14 cellular contexts compared by ENCODE assay signal in the genomic region with DNA sequence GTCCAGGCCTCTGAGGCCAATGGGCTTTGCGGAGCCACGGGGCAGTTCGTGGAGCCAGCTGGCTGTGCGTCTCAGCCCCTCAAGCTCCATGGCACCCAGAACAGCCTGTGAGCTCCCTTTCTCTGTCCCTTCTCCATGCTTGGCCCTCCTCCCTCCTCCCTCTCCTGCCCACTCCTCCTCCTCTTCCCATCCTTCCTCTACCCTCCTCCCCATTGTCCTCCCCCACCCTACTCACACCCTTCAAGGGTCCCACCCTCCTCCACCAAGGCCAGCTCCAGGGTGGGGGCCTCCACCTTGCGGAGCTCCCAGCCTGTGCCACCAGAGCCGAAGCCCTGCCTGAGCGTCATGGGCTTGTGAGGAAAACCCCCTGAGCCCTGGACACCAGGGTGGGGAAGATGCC.
A peak's percentile ranks its signal among the peaks of the same experiment; 100 is the strongest.
DNase-seq lines count a peak whose midpoint lies in the region; ATAC-seq and TF ChIP-seq lines count a peak whose summit lies in the region.
"Had no signal": no experiment of that assay in that cellular context is flagged by ENCODE, and none has a peak within 500 bp of the region (broad histone marks: within the 10 kb centered on the region; RNA-seq: fewer than 3 reads in every experiment).

No MANE protein-coding gene starts in this region.

- TF ChIP-seq CTCF in left ventricle myocardium inferior (IDR thresholded peaks at IDR 0.05; ENCODE audit: borderline replicate concordance) = no peak
- no peak for TF ChIP-seq CTCF in WTC11 (IDR thresholded peaks at IDR 0.05)
- no peak for TF ChIP-seq CTCF in fibroblast of lung (conservative IDR thresholded peaks at IDR 0.05 in 1 of 2, IDR thresholded peaks at IDR 0.05 in 1 of 2; ENCODE audit: low read depth in 1 of 2, low read length in 2 of 2)
- no peak for TF ChIP-seq CTCF in upper lobe of right lung (IDR thresholded peaks at IDR 0.05)
- no peak for TF ChIP-seq CTCF in mammary epithelial cell (conservative IDR thresholded peaks at IDR 0.05 in 1 of 2, IDR thresholded peaks at IDR 0.05 in 1 of 2; ENCODE audit: extremely low read depth in 1 of 2, insufficient read depth in 1 of 2, low read depth in 1 of 2, low read length in 2 of 2)

- CTCF ChIA-PET in WTC11 (lab: Charles Lee) (interaction anchor here (1.6 to 3.6 kb wide), 2 partner anchors 22 to 33 kb away, joined by 4 to 11 read pairs; no protein-coding TSS in a partner anchor), mammary epithelial cell (lab: Charles Lee; ENCODE audit: low non-redundant PET) (interaction anchor here (1.0 kb wide), 1 partner anchor 93 kb away, joined by 8 read pairs; no protein-coding TSS in a partner anchor)

- no TSS peak for BruUV-seq in mammary epithelial cell (replicated peaks; lab: Mats Ljungman, UMichigan)

- dilution Hi-C loops in mammary epithelial cell (cut with HindIII; ENCODE audit: low sequenced_read_pairs) = no loop called here

- no peaks in the 10 kb centered on the region for H3K9me3 Mint-ChIP-seq in WTC11
- H3K9me3 Mint-ChIP-seq: CD4-positive, alpha-beta T cell had no signal

- H3K4me3 Mint-ChIP-seq in WTC11 = no peak overlapping the region
- H3K4me3 Mint-ChIP-seq: CD4-positive, alpha-beta T cell had no signal

- peaks cover 3% of the 10 kb centered on the region; the same call in 1 of the 2 replicates for H3K27me3 Mint-ChIP-seq in WTC11 (ENCODE audit: low read depth)

- ATAC-seq in right cardiac atrium (no peak), WTC11 (no peak), upper lobe of right lung (peak; percentile 4)
- ATAC-seq: HCT116 had no signal

- H3K9me3 ChIP-seq in left ventricle myocardium inferior (replicated peaks) = no peaks in the 10 kb centered on the region
- no peaks in the 10 kb centered on the region for H3K9me3 ChIP-seq in right cardiac atrium (ENCODE audit: control insufficient read depth, low read length)
- H3K9me3 ChIP-seq in fibroblast of lung (ENCODE audit: control insufficient read depth, insufficient read depth, low read depth, low read length) = no peaks in the 10 kb centered on the region
- H3K9me3 ChIP-seq in upper lobe of right lung = no peaks in the 10 kb centered on the region
- no peaks in the 10 kb centered on the region for H3K9me3 ChIP-seq in mammary epithelial cell (replicated peaks; ENCODE audit: insufficient read depth, low read length)
- H3K9me3 ChIP-seq: BLaER1 treated with 17β-estradiol and CSF1 and Interleukin-3, amounts not matched to agents 10 nM and 100 nM had no signal

- H3K36me3 Mint-ChIP-seq in WTC11 = no peaks in the 10 kb centered on the region

- no peaks in the 10 kb centered on the region for H3K4me1 Mint-ChIP-seq in WTC11

- no peaks in the 10 kb centered on the region for H3K79me2 ChIP-seq in fibroblast of lung (ENCODE audit: control insufficient read depth, insufficient read depth, low read length)
- H3K79me2 ChIP-seq in mammary epithelial cell (ENCODE audit: insufficient read depth, low read length) = no peaks in the 10 kb centered on the region

- POLR2A ChIA-PET in WTC11 (lab: Charles Lee) = no interaction called here

- H3K4me2 ChIP-seq in fibroblast of lung (ENCODE audit: extremely low read depth, insufficient read depth, low read length) = no peak overlapping the region
- no peak overlapping the region for H3K4me2 ChIP-seq in mammary epithelial cell (ENCODE audit: insufficient read depth, low read depth, low read length)
- H3K4me2 ChIP-seq: BLaER1 treated with 17β-estradiol and CSF1 and Interleukin-3, amounts not matched to agents 10 nM and 100 nM had no signal

- WGBS in right cardiac atrium = 95% methylated on average over 7 of the region's 7 CpGs
- WGBS in mammary epithelial cell (ENCODE audit: low coverage, missing lambda C conversion rate) = 100% methylated on average over 3 of the region's 7 CpGs

- H3K4me1 ChIP-seq in left ventricle myocardium inferior = peaks cover 13% of the 10 kb centered on the region
- H3K4me1 ChIP-seq in right cardiac atrium (ENCODE audit: control insufficient read depth, insufficient read depth, low read length) = no peaks in the 10 kb centered on the region
- H3K4me1 ChIP-seq in fibroblast of lung (ENCODE audit: control insufficient read depth, extremely low read depth, insufficient read depth, low read length) = no peaks in the 10 kb centered on the region
- H3K4me1 ChIP-seq in upper lobe of right lung = no peaks in the 10 kb centered on the region
- H3K4me1 ChIP-seq in mammary epithelial cell (ENCODE audit: insufficient read depth, low read length) = peaks cover 13% of the 10 kb centered on the region
- H3K4me1 ChIP-seq: BLaER1 treated with 17β-estradiol and CSF1 and Interleukin-3, amounts not matched to agents 10 nM and 100 nM had no signal

- no peak overlapping the region for H2AFZ ChIP-seq in fibroblast of lung (ENCODE audit: low read length)
- no peak overlapping the region for H2AFZ ChIP-seq in mammary epithelial cell (ENCODE audit: low read depth, low read length)
- H2AFZ ChIP-seq: GM23248 had no signal

- DNase-seq in left ventricle myocardium inferior = no peak
- DNase-seq in right cardiac atrium = no peak
- DNase-seq in WTC11 (ENCODE audit: low spot score) = no peak
- no peak for DNase-seq in fibroblast of lung (ENCODE audit: low read depth in 2 of 2)
- DNase-seq in upper lobe of right lung = no peak
- no peak for DNase-seq in superior temporal gyrus (ENCODE audit: extremely low spot score)
- DNase-seq in mammary epithelial cell = no peak
- DNase-seq: ACHN; CD4-positive, alpha-beta T cell; DMS79 treated with DMSO at 0.1 percent for 48 hours; EL; GM23248 had no signal

- H3K27ac ChIP-seq in left ventricle myocardium inferior (replicated peaks) (peak overlapping the region; percentile 33), right cardiac atrium (ENCODE audit: low read length) (no peak overlapping the region), fibroblast of lung (ENCODE audit: insufficient read depth, low read length) (no peak overlapping the region), upper lobe of right lung (no peak overlapping the region), mammary epithelial cell (ENCODE audit: insufficient read depth, low read depth, low read length) (no peak overlapping the region)
- H3K27ac ChIP-seq: BLaER1 treated with 17β-estradiol and CSF1 and Interleukin-3, amounts not matched to agents 10 nM and 100 nM; GM23248 had no signal

- H4K20me1 ChIP-seq in fibroblast of lung (ENCODE audit: control insufficient read depth, extremely low read depth, insufficient read depth, low read length) (no peaks in the 10 kb centered on the region), mammary epithelial cell (ENCODE audit: insufficient read depth, low read length) (no peaks in the 10 kb centered on the region)

- H3K27ac Mint-ChIP-seq in WTC11 = no peak overlapping the region
- H3K27ac Mint-ChIP-seq: CD4-positive, alpha-beta T cell had no signal

- H3K9ac ChIP-seq in fibroblast of lung (ENCODE audit: insufficient read depth, low read length) (peak overlapping the region; percentile 16), mammary epithelial cell (ENCODE audit: insufficient read depth, low read length) (no peak overlapping the region)
- H3K9ac ChIP-seq: BLaER1 treated with 17β-estradiol and CSF1 and Interleukin-3, amounts not matched to agents 10 nM and 100 nM; GM23248 had no signal

- H3K4me3 ChIP-seq in left ventricle myocardium inferior (no peak overlapping the region), right cardiac atrium (ENCODE audit: low read length) (no peak overlapping the region), fibroblast of lung (replicated peaks in 1 of 4; ENCODE audit: control extremely low read depth in 1 of 4, insufficient read depth in 1 of 4, low read depth in 3 of 4, low read length in 4 of 4) (no peak overlapping the region), upper lobe of right lung (no peak overlapping the region), mammary epithelial cell (replicated peaks in 1 of 3; ENCODE audit: insufficient read depth in 1 of 3, low read depth in 2 of 3, low read length in 3 of 3) (no peak overlapping the region)
- H3K4me3 ChIP-seq: BLaER1 treated with 17β-estradiol and CSF1 and Interleukin-3, amounts not matched to agents 10 nM and 100 nM; GM23248 had no signal

- H3K27me3 ChIP-seq in left ventricle myocardium inferior (ENCODE audit: low read depth) (peaks cover 32% of the 10 kb centered on the region), right cardiac atrium (ENCODE audit: control insufficient read depth, insufficient read depth) (no peaks in the 10 kb centered on the region), fibroblast of lung (ENCODE audit: control insufficient read depth, insufficient read depth, low read length) (no peaks in the 10 kb centered on the region), upper lobe of right lung (no peaks in the 10 kb centered on the region), mammary epithelial cell (ENCODE audit: insufficient read depth, low read length) (no peaks in the 10 kb centered on the region)
- H3K27me3 ChIP-seq: BLaER1 treated with 17β-estradiol and CSF1 and Interleukin-3, amounts not matched to agents 10 nM and 100 nM had no signal

- in situ Hi-C loops in mammary epithelial cell (cut with MboI; ENCODE audit: low sequenced_read_pairs in 2 of 2) = no loop called here

- H3K36me3 ChIP-seq in left ventricle myocardium inferior = no peaks in the 10 kb centered on the region
- no peaks in the 10 kb centered on the region for H3K36me3 ChIP-seq in fibroblast of lung (ENCODE audit: control insufficient read depth, insufficient read depth, low read length)
- H3K36me3 ChIP-seq in upper lobe of right lung = no peaks in the 10 kb centered on the region
- H3K36me3 ChIP-seq in mammary epithelial cell (ENCODE audit: insufficient read depth, low read length) = no peaks in the 10 kb centered on the region
- H3K36me3 ChIP-seq: BLaER1 treated with 17β-estradiol and CSF1 and Interleukin-3, amounts not matched to agents 10 nM and 100 nM had no signal

- intact Hi-C loops in left ventricle myocardium inferior (cut with micrococcal nuclease) = no loop called here
- intact Hi-C loops in right cardiac atrium (cut with DNase I) = no loop called here
- intact Hi-C loops in upper lobe of right lung (cut with DNase I) = no loop called here
- intact Hi-C loops in mammary epithelial cell (cut with micrococcal nuclease) = no loop called here

TF ChIP-seq in WTC11, 78 proteins besides CTCF, POLR2A, EP300 and RAD21:
- TF ChIP-seq ZNF263 (CRISPR knock-in tag; IDR thresholded peaks at IDR 0.05; ENCODE audit: low read depth) (peak; percentile 57; the same call in 1 of the 2 replicates), NFE2L1 (CRISPR knock-in tag; IDR thresholded peaks at IDR 0.05) (no peak), FOXK1 (CRISPR knock-in tag; IDR thresholded peaks at IDR 0.05) (no peak)
